In the genomic region with DNA sequence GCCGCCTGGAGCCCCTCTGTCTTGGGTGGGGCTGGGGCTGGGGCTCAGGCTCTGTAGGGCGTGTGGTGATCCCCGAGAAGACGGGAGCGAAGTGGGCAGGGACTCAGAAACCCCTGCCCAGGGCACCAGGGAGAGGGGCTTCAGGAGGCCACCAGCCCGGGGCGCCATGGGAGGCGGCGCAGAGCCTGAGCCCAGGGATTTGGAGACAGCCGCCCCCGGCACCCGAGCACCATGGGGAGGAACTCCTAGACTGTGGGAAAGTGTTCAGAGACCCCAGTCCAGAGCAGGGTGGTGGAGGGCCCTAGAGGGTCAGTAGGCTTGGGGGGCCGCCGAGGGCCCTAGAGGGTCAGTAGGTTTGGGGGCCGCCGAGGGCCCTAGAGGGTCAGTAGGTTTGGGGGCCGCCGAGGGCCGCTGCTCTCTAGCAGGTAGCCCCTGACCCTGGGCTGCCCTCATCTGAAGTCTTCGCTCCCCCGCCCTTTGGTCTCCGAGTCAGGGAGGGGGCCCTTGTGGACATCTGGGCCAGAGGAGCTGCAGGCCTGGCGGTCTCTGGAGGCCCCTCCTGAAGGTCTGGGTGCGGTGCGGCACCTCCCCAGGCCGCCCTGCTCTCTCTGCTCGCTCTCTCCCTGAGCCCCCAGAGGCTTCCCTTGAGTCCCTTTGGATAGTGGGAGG, we compare ENCODE assay signal across 15 cellular contexts. TPM values are rescaled to one million over a fixed set of nuclear protein-coding genes. Genes with fewer than 3 reads are reported as not detected.
DNase-seq lines count a peak whose midpoint lies in the region; ATAC-seq and TF ChIP-seq lines count a peak whose summit lies in the region.
"Had no signal": no experiment of that assay in that cellular context is flagged by ENCODE, and none has a peak within 500 bp of the region (broad histone marks: within the 10 kb centered on the region; RNA-seq: fewer than 3 reads in every experiment).

No MANE protein-coding gene starts in this region.

- H3K4me1 ChIP-seq in GM23338 (ENCODE audit: insufficient read depth): no peaks in the 10 kb centered on the region
- H3K4me1 ChIP-seq: parathyroid adenoma had no signal

- DNase-seq in GM23338 (ENCODE audit: low spot score) (no peak), retinal pigment epithelial cell (ENCODE audit: low read depth) (no peak), CD14-positive monocyte (ENCODE audit: low spot score) (no peak)
- DNase-seq: activated effector memory CD4-positive, alpha-beta T cell treated with Interleukin-2 at 50 U/mL for 16 hours; COR-L47; NCI-H2029; stimulated activated CD4-positive, alpha-beta T cell treated with anti-CD3 and anti-CD28 coated beads, Interleukin-4, amount 100 ng/mL, for 4 hours; T-helper 2 cell had no signal

- H3K27ac ChIP-seq in GM23338 (ENCODE audit: low read depth): no peak overlapping the region
- peak overlapping the region; percentile 69; the same call in 1 of the 2 replicates for H3K27ac ChIP-seq in VCaP
- H3K27ac ChIP-seq: parathyroid adenoma had no signal

- 0 out of 2 replicates have a peak overlapping the region, but pooled peaks have one; percentile 94 for H2AFZ ChIP-seq in GM23338
- H2AFZ ChIP-seq: parathyroid adenoma had no signal

- no peaks in the 10 kb centered on the region for H3K36me3 ChIP-seq in GM23338 (ENCODE audit: insufficient read depth)

- TF ChIP-seq CTCF in GM23338 (conservative IDR thresholded peaks at IDR 0.05; ENCODE audit: low read depth in 2 of 2): no peak
- no peak for TF ChIP-seq CTCF in VCaP (conservative IDR thresholded peaks at IDR 0.05)
- no peak for TF ChIP-seq CTCF in retinal pigment epithelial cell (conservative IDR thresholded peaks at IDR 0.05; ENCODE audit: low read depth, low read length)
- TF ChIP-seq CTCF in CD14-positive monocyte (IDR thresholded peaks at IDR 0.05): no peak

- H3F3A ChIP-seq in GM23338 (replicated peaks; ENCODE audit: low read depth): peaks cover 4% of the 10 kb centered on the region; the same call in 1 of the 2 replicates

- H3K27me3 Mint-ChIP-seq in GM23338 (ENCODE audit: insufficient read depth, low read depth, poor library complexity) (peaks cover 31% of the 10 kb centered on the region), CD14-positive monocyte (ENCODE audit: low read depth in 3 of 3) (peaks cover 38 to 59% (median 54%) of the 10 kb centered on the region in 3 donors)

- no peaks in the 10 kb centered on the region for H3K4me1 Mint-ChIP-seq in GM23338
- H3K4me1 Mint-ChIP-seq in CD14-positive monocyte: peaks cover 2% of the 10 kb centered on the region

- H4K20me1 ChIP-seq in GM23338 (replicated peaks; ENCODE audit: insufficient read depth): 0 out of 2 replicates have a peak, but pooled peaks cover 2% of the 10 kb centered on the region

- H3K4me3 Mint-ChIP-seq in GM23338 (peak overlapping the region; percentile 66), CD14-positive monocyte (peak overlapping the region in 1 of 2 donors; percentile 64)

- peak overlapping the region; percentile 69 for H3K4me3 ChIP-seq in GM23338
- peak overlapping the region; percentile 39 for H3K4me3 ChIP-seq in iPS-11a (ENCODE audit: low read depth, low read length)
- H3K4me3 ChIP-seq in retinal pigment epithelial cell (ENCODE audit: low read length): peak overlapping the region; percentile 34

- H3K9me2 ChIP-seq in GM23338 (ENCODE audit: insufficient read depth): no peaks in the 10 kb centered on the region

- no peaks in the 10 kb centered on the region for H3K79me2 ChIP-seq in GM23338 (replicated peaks; ENCODE audit: insufficient read depth)
- H3K79me2 ChIP-seq: parathyroid adenoma had no signal

- no peak overlapping the region for H3K27ac Mint-ChIP-seq in GM23338
- H3K27ac Mint-ChIP-seq in CD14-positive monocyte: no peak overlapping the region

- ATAC-seq in GM23338: peak; percentile 21
- no peak for ATAC-seq in HG03175 (IDR thresholded peaks at IDR 0.05; ENCODE audit: unreplicated experiment)
- ATAC-seq in GM19452 (IDR thresholded peaks at IDR 0.05; ENCODE audit: unreplicated experiment): no peak
- no peak for ATAC-seq in GM21515 (IDR thresholded peaks at IDR 0.05; ENCODE audit: unreplicated experiment)

- no peaks in the 10 kb centered on the region for H3K36me3 Mint-ChIP-seq in GM23338 (ENCODE audit: low read depth)
- no peaks in the 10 kb centered on the region for H3K36me3 Mint-ChIP-seq in CD14-positive monocyte

- intact Hi-C loops in CD14-positive monocyte (cut with micrococcal nuclease): no loop called here

- peak overlapping the region; percentile 82 for H3K4me2 ChIP-seq in GM23338

- peaks cover 44% of the 10 kb centered on the region for H3K27me3 ChIP-seq in GM23338 (ENCODE audit: insufficient read depth)

- H3K9me3 Mint-ChIP-seq in GM23338 (no peaks in the 10 kb centered on the region), CD14-positive monocyte (peaks cover 0 to 13% (median 4%) of the 10 kb centered on the region in 7 donors)

TF ChIP-seq in GM23338, 12 proteins besides CTCF, POLR2A, EP300 and RAD21 (continues in another document):
- TF ChIP-seq EZH2phosphoT487 (IDR thresholded peaks at IDR 0.05; ENCODE audit: unreplicated experiment): no peak
- TF ChIP-seq, protein P1, sequence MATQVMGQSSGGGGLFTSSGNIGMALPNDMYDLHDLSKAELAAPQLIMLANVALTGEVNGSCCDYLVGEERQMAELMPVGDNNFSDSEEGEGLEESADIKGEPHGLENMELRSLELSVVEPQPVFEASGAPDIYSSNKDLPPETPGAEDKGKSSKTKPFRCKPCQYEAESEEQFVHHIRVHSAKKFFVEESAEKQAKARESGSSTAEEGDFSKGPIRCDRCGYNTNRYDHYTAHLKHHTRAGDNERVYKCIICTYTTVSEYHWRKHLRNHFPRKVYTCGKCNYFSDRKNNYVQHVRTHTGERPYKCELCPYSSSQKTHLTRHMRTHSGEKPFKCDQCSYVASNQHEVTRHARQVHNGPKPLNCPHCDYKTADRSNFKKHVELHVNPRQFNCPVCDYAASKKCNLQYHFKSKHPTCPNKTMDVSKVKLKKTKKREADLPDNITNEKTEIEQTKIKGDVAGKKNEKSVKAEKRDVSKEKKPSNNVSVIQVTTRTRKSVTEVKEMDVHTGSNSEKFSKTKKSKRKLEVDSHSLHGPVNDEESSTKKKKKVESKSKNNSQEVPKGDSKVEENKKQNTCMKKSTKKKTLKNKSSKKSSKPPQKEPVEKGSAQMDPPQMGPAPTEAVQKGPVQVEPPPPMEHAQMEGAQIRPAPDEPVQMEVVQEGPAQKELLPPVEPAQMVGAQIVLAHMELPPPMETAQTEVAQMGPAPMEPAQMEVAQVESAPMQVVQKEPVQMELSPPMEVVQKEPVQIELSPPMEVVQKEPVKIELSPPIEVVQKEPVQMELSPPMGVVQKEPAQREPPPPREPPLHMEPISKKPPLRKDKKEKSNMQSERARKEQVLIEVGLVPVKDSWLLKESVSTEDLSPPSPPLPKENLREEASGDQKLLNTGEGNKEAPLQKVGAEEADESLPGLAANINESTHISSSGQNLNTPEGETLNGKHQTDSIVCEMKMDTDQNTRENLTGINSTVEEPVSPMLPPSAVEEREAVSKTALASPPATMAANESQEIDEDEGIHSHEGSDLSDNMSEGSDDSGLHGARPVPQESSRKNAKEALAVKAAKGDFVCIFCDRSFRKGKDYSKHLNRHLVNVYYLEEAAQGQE (IDR thresholded peaks at IDR 0.05; ENCODE audit: unreplicated experiment): no peak

RNA-seq across cellular contexts. Expression of a gene that starts 0.7 kb away (rescaled TPM):
- 1.0 and 1.2 TPM in 2 replicates for total RNA-seq in GM23338 (2014; rRNA removed; shearing (Covaris generic))
- polyA plus RNA-seq in GM23338 (2016; fragmentation: Nextera tagmentation; extraction: Ambion mirVana) (0.24 and 0.78 TPM in 2 replicates), CD14-positive monocyte (not detected)
- polyA plus RNA-seq: liver had no signal

RNA-seq across cellular contexts. Expression of a gene that starts 1.8 kb away (rescaled TPM):
- 0.87 TPM in 1 of 2 replicates, not detected in the other for total RNA-seq in GM23338 (2014; rRNA removed; shearing (Covaris generic))
- 0.39 and 0.52 TPM in 2 replicates for polyA plus RNA-seq in GM23338 (2016; fragmentation: Nextera tagmentation; extraction: Ambion mirVana)
- polyA plus RNA-seq in CD14-positive monocyte: not detected

RNA-seq across cellular contexts. Expression of a gene that starts 5.4 kb away (rescaled TPM):
- 0.58 and 1.8 TPM in 2 replicates for total RNA-seq in GM23338 (2014; rRNA removed; shearing (Covaris generic))
- polyA plus RNA-seq in GM23338 (2016; fragmentation: Nextera tagmentation; extraction: Ambion mirVana) (0.38 and 0.74 TPM in 2 replicates), CD14-positive monocyte (not detected)

RNA-seq across cellular contexts. Expression of a gene that starts 46.5 kb away (rescaled TPM):
- total RNA-seq in GM23338 (2014; rRNA removed; shearing (Covaris generic)): 57.2 and 128 TPM in 2 replicates
- polyA plus RNA-seq in GM23338 (2016; fragmentation: Nextera tagmentation; extraction: Ambion mirVana): 37.9 and 41.9 TPM in 2 replicates
- 10 to 100 TPM; 22.5 to 25.1 TPM for polyA plus RNA-seq in CD14-positive monocyte

RNA-seq across cellular contexts. Expression of a gene that starts 51.9 kb away (rescaled TPM):
- total RNA-seq in GM23338 (2014; rRNA removed; shearing (Covaris generic)): 114 and 115 TPM in 2 replicates
- polyA plus RNA-seq in GM23338 (2016; fragmentation: Nextera tagmentation; extraction: Ambion mirVana) (136 and 151 TPM in 2 replicates), CD14-positive monocyte (1 to 10 TPM; 4.0 to 4.6 TPM)
